ENCODE assay signal across 14 cellular contexts in the genomic region with DNA sequence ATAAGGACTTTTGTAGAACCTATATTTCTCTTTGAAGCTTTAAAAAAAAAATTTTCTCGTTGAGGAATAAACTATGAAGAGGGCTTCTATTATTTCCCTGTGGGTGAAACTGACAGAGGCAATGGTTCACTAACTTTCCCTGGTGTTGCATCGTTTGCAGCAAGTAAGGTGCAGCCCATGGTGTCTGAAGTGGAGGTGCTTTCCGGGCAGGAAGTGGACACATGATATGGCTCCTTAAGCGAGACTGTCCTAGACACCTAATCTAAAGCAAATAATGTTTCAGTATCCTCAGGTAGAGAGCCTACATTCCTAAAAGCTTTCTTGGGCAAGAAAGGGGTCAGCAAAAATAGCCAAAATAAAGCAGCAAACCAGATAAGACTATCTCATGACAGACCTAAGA.
DNase-seq lines count a peak whose midpoint lies in the region; ATAC-seq and TF ChIP-seq lines count a peak whose summit lies in the region.
"Had no signal": no experiment of that assay in that cellular context is flagged by ENCODE, and none has a peak within 500 bp of the region (broad histone marks: within the 10 kb centered on the region; RNA-seq: fewer than 3 reads in every experiment).

No MANE protein-coding gene starts in this region.

- no peaks in the 10 kb centered on the region for H3K9me2 ChIP-seq in GM23338 (ENCODE audit: insufficient read depth)
- H3K9me2 ChIP-seq in hepatocyte (replicated peaks; ENCODE audit: insufficient read depth): no peaks in the 10 kb centered on the region

- H3K27ac Mint-ChIP-seq in Caco-2 (ENCODE audit: unreplicated experiment) (peak overlapping the region; percentile 83), GM23338 (peak overlapping the region; percentile 30; the same call in 1 of the 2 replicates)
- H3K27ac Mint-ChIP-seq: CD4-positive, alpha-beta T cell had no signal

- POLR2A ChIA-PET in Caco-2 (lab: Charles Lee): no interaction called here

- no TSS peak for BruUV-seq in Caco-2 (replicated peaks; lab: Mats Ljungman, UMichigan)

- CTCF ChIA-PET in Caco-2 (lab: Charles Lee): interaction anchor here (0.6 kb wide), 1 partner anchor 85 kb away, joined by 8 read pairs; no protein-coding TSS in a partner anchor

- H3F3A ChIP-seq in GM23338 (replicated peaks; ENCODE audit: low read depth): no peaks in the 10 kb centered on the region

- no peaks in the 10 kb centered on the region for H3K9me3 Mint-ChIP-seq in Caco-2 (ENCODE audit: unreplicated experiment)
- H3K9me3 Mint-ChIP-seq in GM23338: no peaks in the 10 kb centered on the region
- H3K9me3 Mint-ChIP-seq: CD4-positive, alpha-beta T cell had no signal

- H3K27me3 ChIP-seq in Caco-2 (replicated peaks; ENCODE audit: control insufficient read depth, insufficient read depth, low read length) (no peaks in the 10 kb centered on the region), GM23338 (ENCODE audit: insufficient read depth) (no peaks in the 10 kb centered on the region), hepatocyte (no peaks in the 10 kb centered on the region), heart left ventricle (peaks cover 0 to 7% (median 0%) of the 10 kb centered on the region in 9 donors), lower lobe of right lung (ENCODE audit: low read depth) (no peaks in the 10 kb centered on the region)

- H3K79me2 ChIP-seq in GM23338 (replicated peaks; ENCODE audit: insufficient read depth) (no peaks in the 10 kb centered on the region), hepatocyte (no peaks in the 10 kb centered on the region)

- no peaks in the 10 kb centered on the region for H3K9me3 ChIP-seq in Caco-2
- no peaks in the 10 kb centered on the region for H3K9me3 ChIP-seq in hepatocyte (ENCODE audit: low read depth)
- H3K9me3 ChIP-seq in heart left ventricle: no peaks in the 10 kb centered on the region
- no peaks in the 10 kb centered on the region for H3K9me3 ChIP-seq in lower lobe of right lung

- TF ChIP-seq POLR2A in heart left ventricle (IDR thresholded peaks at IDR 0.05): no peak

- H3K4me3 Mint-ChIP-seq in Caco-2 (ENCODE audit: unreplicated experiment): peak overlapping the region; percentile 62
- no peak overlapping the region for H3K4me3 Mint-ChIP-seq in GM23338
- H3K4me3 Mint-ChIP-seq: CD4-positive, alpha-beta T cell had no signal

- DNase-seq in Caco-2 (peak; percentile 67 to 77), GM23338 (ENCODE audit: low spot score) (no peak), NCI-H510A (lab: John Stamatoyannopoulos, UW) (peak; percentile 12), hepatocyte (ENCODE audit: low spot score) (peak; percentile 11), heart left ventricle (no peak), ureter (ENCODE audit: low spot score) (no peak), lower lobe of right lung (no peak)
- no peak for DNase-seq in activated naive CD4-positive, alpha-beta T cell treated with Interleukin-2 at 50 U/mL for 16 hours
- DNase-seq: ACHN; C1 segment of cervical spinal cord; CD4-positive, alpha-beta T cell; GF-D8 had no signal

- H3K27ac ChIP-seq in GM23338 (ENCODE audit: low read depth) (no peak overlapping the region), hepatocyte (peak overlapping the region; percentile 61), heart left ventricle (no peak overlapping the region), lower lobe of right lung (no peak overlapping the region)

- H3K27me3 Mint-ChIP-seq in Caco-2 (ENCODE audit: insufficient read depth, unreplicated experiment): no peaks in the 10 kb centered on the region
- H3K27me3 Mint-ChIP-seq in GM23338 (ENCODE audit: insufficient read depth, low read depth, poor library complexity): peaks cover under 1% of the 10 kb centered on the region
- H3K27me3 Mint-ChIP-seq: CD4-positive, alpha-beta T cell had no signal

- 56% methylated on average over 4 of the region's 4 CpGs for WGBS in hepatocyte (ENCODE audit: low lambda C conversion rate, missing lambda C conversion rate)
- WGBS in heart left ventricle, 4 donors: 67 to 74% (median 67%) methylated on average over 4 of the region's 4 CpGs

- H3K4me1 Mint-ChIP-seq in Caco-2 (ENCODE audit: low read depth, unreplicated experiment) (peaks cover 47% of the 10 kb centered on the region), GM23338 (no peaks in the 10 kb centered on the region)

- intact Hi-C loops in Caco-2 (cut with micrococcal nuclease; ENCODE audit: unreplicated experiment): loop anchor here (1.0 to 5.0 kb wide), 7 partner anchors 8 to 148 kb away; no protein-coding TSS in a partner anchor
- intact Hi-C loops in heart left ventricle (cut with DNase I): no loop called here
- intact Hi-C loops in lower lobe of right lung (cut with DNase I): no loop called here

- H3K4me1 ChIP-seq in Caco-2 (peaks cover 43% of the 10 kb centered on the region), GM23338 (ENCODE audit: insufficient read depth) (no peaks in the 10 kb centered on the region), hepatocyte (ENCODE audit: insufficient read depth) (peaks cover 9% of the 10 kb centered on the region), heart left ventricle (no peaks in the 10 kb centered on the region), lower lobe of right lung (no peaks in the 10 kb centered on the region)

- H4K20me1 ChIP-seq in GM23338 (replicated peaks; ENCODE audit: insufficient read depth) (no peaks in the 10 kb centered on the region), hepatocyte (ENCODE audit: insufficient read depth, poor library complexity, severe bottlenecking) (no peaks in the 10 kb centered on the region)

- H2AFZ ChIP-seq in GM23338 (no peak overlapping the region), hepatocyte (no peak overlapping the region)

- H3K36me3 Mint-ChIP-seq in Caco-2 (ENCODE audit: insufficient read depth, unreplicated experiment) (no peaks in the 10 kb centered on the region), GM23338 (ENCODE audit: low read depth) (no peaks in the 10 kb centered on the region)

- H3K4me2 ChIP-seq in GM23338 (no peak overlapping the region), hepatocyte (peak overlapping the region; percentile 47)

- no peaks in the 10 kb centered on the region for H3K36me3 ChIP-seq in Caco-2 (ENCODE audit: control insufficient read depth, insufficient read depth, low read length)
- no peaks in the 10 kb centered on the region for H3K36me3 ChIP-seq in GM23338 (ENCODE audit: insufficient read depth)
- no peaks in the 10 kb centered on the region for H3K36me3 ChIP-seq in hepatocyte (replicated peaks; ENCODE audit: insufficient read depth, low read depth)
- H3K36me3 ChIP-seq in heart left ventricle: no peaks in the 10 kb centered on the region
- no peaks in the 10 kb centered on the region for H3K36me3 ChIP-seq in lower lobe of right lung

- ATAC-seq in GM23338 (no peak), heart left ventricle (no peak), lower lobe of right lung (no peak)
- ATAC-seq: HCT116, K562 had no signal

- TF ChIP-seq CTCF in Caco-2 (IDR thresholded peaks at IDR 0.05; ENCODE audit: insufficient read depth in 1 of 2, low read depth in 1 of 2, low read length in 1 of 2, severe bottlenecking in 1 of 2, unreplicated experiment in 1 of 2) (no peak), GM23338 (conservative IDR thresholded peaks at IDR 0.05; ENCODE audit: low read depth in 2 of 2) (no peak), hepatocyte (IDR thresholded peaks at IDR 0.05; ENCODE audit: poor library complexity) (no peak), heart left ventricle (IDR thresholded peaks at IDR 0.05) (no peak), lower lobe of right lung (IDR thresholded peaks at IDR 0.05) (no peak)

- H3K4me3 ChIP-seq in Caco-2 (ENCODE audit: low read depth, low read length) (peak overlapping the region; percentile 6; the same call in 1 of the 2 replicates), GM23338 (no peak overlapping the region), hepatocyte (no peak overlapping the region), heart left ventricle (no peak overlapping the region), lower lobe of right lung (no peak overlapping the region)
- H3K4me3 ChIP-seq: K562 had no signal

TF ChIP-seq in GM23338, 12 proteins besides CTCF, POLR2A, EP300 and RAD21:
- TF ChIP-seq ZNF114 (CRISPR knock-in tag; IDR thresholded peaks at IDR 0.05): no peak
- no peak for TF ChIP-seq CREB1 (CRISPR knock-in tag; IDR thresholded peaks at IDR 0.05; ENCODE audit: low read depth)
- no peak for TF ChIP-seq STAT1 (IDR thresholded peaks at IDR 0.05; ENCODE audit: unreplicated experiment)
- no peak for TF ChIP-seq NANOG (IDR thresholded peaks at IDR 0.05; ENCODE audit: borderline replicate concordance)
- TF ChIP-seq POLR2AphosphoS5 (IDR thresholded peaks at IDR 0.05; ENCODE audit: low read depth): no peak
- TF ChIP-seq JUNB (IDR thresholded peaks at IDR 0.05; ENCODE audit: unreplicated experiment): no peak
- no peak for TF ChIP-seq EZH2 (IDR thresholded peaks at IDR 0.05; ENCODE audit: low read depth, unreplicated experiment)
- TF ChIP-seq EZH2phosphoT487 (IDR thresholded peaks at IDR 0.05; ENCODE audit: unreplicated experiment): no peak

Comparison
In these comparisons a context has a peak if more than half of its experiments do, and no peak if none do; other contexts are left out.
1. DNase-seq: peak in Caco-2 (2 of 2), NCI-H510A (single experiment) and hepatocyte (single experiment); none in GM23338 (single experiment), heart left ventricle (0 of 5), ureter (single experiment), activated naive CD4-positive, alpha-beta T cell treated with Interleukin-2 at 50 U/mL for 16 hours (single experiment) and lower lobe of right lung (single experiment).